ENCODE assay signal across 21 cellular contexts in genomic region chr7:124839687-124840086, GRCh38.
DNase-seq lines count a peak whose midpoint lies in the region; ATAC-seq and TF ChIP-seq lines count a peak whose summit lies in the region.
"Had no signal": no experiment of that assay in that cellular context is flagged by ENCODE, and none has a peak within 500 bp of the region (broad histone marks: within the 10 kb centered on the region; RNA-seq: fewer than 3 reads in every experiment).

No MANE protein-coding gene starts in this region.

- H2AFZ ChIP-seq in GM23338 (no peak overlapping the region), hepatocyte (no peak overlapping the region)
- H2AFZ ChIP-seq: GM23248 had no signal

- H3K4me3 ChIP-seq in GM23338 (no peak overlapping the region), HUES48 (ENCODE audit: low read depth, low read length) (no peak overlapping the region), endodermal cell (ENCODE audit: low read length) (no peak overlapping the region), hepatocyte (no peak overlapping the region)
- H3K4me3 ChIP-seq: BLaER1, GM12878, GM23248, HAP-1 had no signal

- H3K4me2 ChIP-seq in GM23338 (no peak overlapping the region; the same call in 1 of the 2 replicates), hepatocyte (peak overlapping the region; percentile 3)
- H3K4me2 ChIP-seq: BLaER1 had no signal

- 86 to 94% methylated on average over 1 of the region's 1 CpG for WGBS in endodermal cell (ENCODE audit: insufficient coverage in 1 of 2, insufficient read length in 1 of 2), 2 experiments
- 77% methylated on average over 1 of the region's 1 CpG for WGBS in hepatocyte (ENCODE audit: low lambda C conversion rate, missing lambda C conversion rate)

- no peak; the same call in 2 of the 3 replicates for ATAC-seq in GM23338
- no peak for ATAC-seq in HG03342 (IDR thresholded peaks at IDR 0.05; ENCODE audit: unreplicated experiment)
- ATAC-seq: CD8-positive, alpha-beta T cell; GM12878 had no signal

- peaks cover 3% of the 10 kb centered on the region; the same call in 2 of the 3 replicates for H3K36me3 Mint-ChIP-seq in GM23338 (ENCODE audit: low read depth)
- H3K36me3 Mint-ChIP-seq in endodermal cell (ENCODE audit: low read depth), result peaks cover 11% of the 10 kb centered on the region
- H3K36me3 Mint-ChIP-seq in MCF 10A (ENCODE audit: insufficient read depth, unreplicated experiment), result peaks cover 15% of the 10 kb centered on the region

- H4K20me1 ChIP-seq in GM23338 (replicated peaks; ENCODE audit: insufficient read depth), result no peaks in the 10 kb centered on the region
- H4K20me1 ChIP-seq in hepatocyte (ENCODE audit: insufficient read depth, poor library complexity, severe bottlenecking), result no peaks in the 10 kb centered on the region
- H4K20me1 ChIP-seq: BLaER1 had no signal

- POLR2A ChIA-PET in MCF 10A (lab: Yijun Ruan, JAX), result no interaction called here

- H3K27ac ChIP-seq in GM23338 (ENCODE audit: low read depth) (peak overlapping the region; percentile 30; the same call in 1 of the 2 replicates), HUES48 (ENCODE audit: low read depth, low read length) (peak overlapping the region; percentile 14), endodermal cell (ENCODE audit: low read depth, low read length) (no peak overlapping the region), hepatocyte (no peak overlapping the region)
- H3K27ac ChIP-seq: BLaER1, C4-2B, GM23248 had no signal

- no peak overlapping the region for H3K27ac Mint-ChIP-seq in GM23338
- peak overlapping the region; percentile 45 for H3K27ac Mint-ChIP-seq in endodermal cell
- no peak overlapping the region for H3K27ac Mint-ChIP-seq in MCF 10A (ENCODE audit: low read depth, unreplicated experiment)
- H3K27ac Mint-ChIP-seq: B cell; CD4-positive, CD25-positive, alpha-beta regulatory T cell; HFFc6 had no signal

- H3K27me3 ChIP-seq in GM23338 (ENCODE audit: insufficient read depth) (no peaks in the 10 kb centered on the region), HUES48 (ENCODE audit: control insufficient read depth, insufficient read depth, low read length) (no peaks in the 10 kb centered on the region), endodermal cell (ENCODE audit: control insufficient read depth, insufficient read depth, low read length, poor library complexity, severe bottlenecking) (no peaks in the 10 kb centered on the region), hepatocyte (no peaks in the 10 kb centered on the region)
- H3K27me3 ChIP-seq: BLaER1 had no signal

- H3K9ac ChIP-seq in HUES48 (ENCODE audit: low read depth, low read length), result no peak overlapping the region
- H3K9ac ChIP-seq in endodermal cell (ENCODE audit: extremely low read depth, low read length, poor library complexity, severe bottlenecking), result no peak overlapping the region
- H3K9ac ChIP-seq: BLaER1, GM23248 had no signal

- DNase-seq in GM23338 (ENCODE audit: low spot score) (no peak), endodermal cell (no peak), hepatocyte (ENCODE audit: low spot score) (no peak), MCF 10A (ENCODE audit: unreplicated experiment) (no peak), NCI-H526 treated with DMSO at 0.1 percent for 48 hours (lab: John Stamatoyannopoulos, UW) (no peak)
- DNase-seq in stimulated activated CD4-positive, alpha-beta T cell treated with anti-CD3 and anti-CD28 coated beads, Interleukin-2, amount 100 ng/mL, for 24 hours, result no peak
- DNase-seq: Caco-2; CD8-positive, alpha-beta T cell; DMS153; EL; GDM1; GM23248; HFFc6 had no signal

- CTCF ChIA-PET in MCF 10A (lab: Yijun Ruan, JAX), result interaction anchor here (0.6 kb wide), 1 partner anchor 54 kb away, joined by 3 read pairs; no protein-coding TSS in a partner anchor

- no peaks in the 10 kb centered on the region for H3K79me2 ChIP-seq in GM23338 (replicated peaks; ENCODE audit: insufficient read depth)
- no peaks in the 10 kb centered on the region for H3K79me2 ChIP-seq in hepatocyte

- intact Hi-C loops in MCF 10A (cut with micrococcal nuclease), result no loop called here

- no TSS peak for BruUV-seq in MCF 10A (replicated peaks; lab: Mats Ljungman, UMichigan)

- H3K4me3 Mint-ChIP-seq in GM23338 (no peak overlapping the region), endodermal cell (no peak overlapping the region), MCF 10A (ENCODE audit: unreplicated experiment) (no peak overlapping the region)
- H3K4me3 Mint-ChIP-seq: B cell; CD4-positive, CD25-positive, alpha-beta regulatory T cell; CD8-positive, alpha-beta T cell; HFFc6 had no signal

- H3K9me3 ChIP-seq in HUES48 (ENCODE audit: control insufficient read depth, insufficient read depth, low read length) (no peaks in the 10 kb centered on the region), endodermal cell (ENCODE audit: control insufficient read depth, low read length) (no peaks in the 10 kb centered on the region), hepatocyte (ENCODE audit: low read depth) (no peaks in the 10 kb centered on the region)
- H3K9me3 ChIP-seq: BLaER1, Caco-2, HAP-1 had no signal

- H3F3A ChIP-seq in GM23338 (replicated peaks; ENCODE audit: low read depth), result no peaks in the 10 kb centered on the region

- H3K9me2 ChIP-seq in GM23338 (ENCODE audit: insufficient read depth) (no peaks in the 10 kb centered on the region), hepatocyte (replicated peaks; ENCODE audit: insufficient read depth) (no peaks in the 10 kb centered on the region)

- H3K27me3 Mint-ChIP-seq in GM23338 (ENCODE audit: insufficient read depth, low read depth, poor library complexity), result no peaks in the 10 kb centered on the region
- no peaks in the 10 kb centered on the region for H3K27me3 Mint-ChIP-seq in endodermal cell (ENCODE audit: insufficient read depth)
- no peaks in the 10 kb centered on the region for H3K27me3 Mint-ChIP-seq in MCF 10A (ENCODE audit: insufficient read depth, unreplicated experiment)
- H3K27me3 Mint-ChIP-seq: B cell; CD4-positive, CD25-positive, alpha-beta regulatory T cell had no signal

- TF ChIP-seq CTCF in GM23338 (conservative IDR thresholded peaks at IDR 0.05; ENCODE audit: low read depth in 2 of 2) (no peak), endodermal cell (conservative IDR thresholded peaks at IDR 0.05) (no peak), hepatocyte (IDR thresholded peaks at IDR 0.05; ENCODE audit: poor library complexity) (no peak), MCF 10A (IDR thresholded peaks at IDR 0.05; ENCODE audit: unreplicated experiment) (no peak)

- H3K4me1 Mint-ChIP-seq in GM23338 (no peaks in the 10 kb centered on the region; the same call in 2 of the 3 replicates), endodermal cell (peaks cover 12% of the 10 kb centered on the region), MCF 10A (ENCODE audit: insufficient read depth, unreplicated experiment) (no peaks in the 10 kb centered on the region)
- H3K4me1 Mint-ChIP-seq: B cell had no signal

- H3K36me3 ChIP-seq in GM23338 (ENCODE audit: insufficient read depth), result no peaks in the 10 kb centered on the region
- no peaks in the 10 kb centered on the region for H3K36me3 ChIP-seq in HUES48 (ENCODE audit: control insufficient read depth, insufficient read depth, low read length)
- peaks cover 10% of the 10 kb centered on the region for H3K36me3 ChIP-seq in endodermal cell (ENCODE audit: control insufficient read depth, insufficient read depth, low read length)
- no peaks in the 10 kb centered on the region for H3K36me3 ChIP-seq in hepatocyte (replicated peaks; ENCODE audit: insufficient read depth, low read depth)

- H3K4me1 ChIP-seq in GM23338 (ENCODE audit: insufficient read depth) (peaks cover 14% of the 10 kb centered on the region; the same call in 1 of the 2 replicates), HUES48 (ENCODE audit: control insufficient read depth, insufficient read depth, low read length) (peaks cover 14% of the 10 kb centered on the region), endodermal cell (ENCODE audit: control insufficient read depth, insufficient read depth, low read length) (no peaks in the 10 kb centered on the region), hepatocyte (ENCODE audit: insufficient read depth) (peaks cover 8% of the 10 kb centered on the region)
- H3K4me1 ChIP-seq: BLaER1, Caco-2, HAP-1 had no signal

- H3K9me3 Mint-ChIP-seq in GM23338 (no peaks in the 10 kb centered on the region), endodermal cell (no peaks in the 10 kb centered on the region), MCF 10A (ENCODE audit: unreplicated experiment) (no peaks in the 10 kb centered on the region)
- H3K9me3 Mint-ChIP-seq: CD4-positive, CD25-positive, alpha-beta regulatory T cell; CD8-positive, alpha-beta T cell; HFFc6 had no signal

TF ChIP-seq in GM23338, 12 proteins besides CTCF, POLR2A, EP300 and RAD21:
- TF ChIP-seq NANOG (IDR thresholded peaks at IDR 0.05; ENCODE audit: borderline replicate concordance), result no peak
- no peak for TF ChIP-seq JUNB (IDR thresholded peaks at IDR 0.05; ENCODE audit: unreplicated experiment)
- no peak for TF ChIP-seq ETS1 (IDR thresholded peaks at IDR 0.05)
- no peak for TF ChIP-seq STAT1 (IDR thresholded peaks at IDR 0.05; ENCODE audit: unreplicated experiment)

Comparison
In these comparisons a context has a peak if more than half of its experiments do, and no peak if none do; other contexts are left out.
1. H3K27ac ChIP-seq: peak in GM23338 (single experiment) and HUES48 (single experiment); none in endodermal cell (single experiment) and hepatocyte (single experiment).